1 cellular context compared by ENCODE assay signal in the genomic region with DNA sequence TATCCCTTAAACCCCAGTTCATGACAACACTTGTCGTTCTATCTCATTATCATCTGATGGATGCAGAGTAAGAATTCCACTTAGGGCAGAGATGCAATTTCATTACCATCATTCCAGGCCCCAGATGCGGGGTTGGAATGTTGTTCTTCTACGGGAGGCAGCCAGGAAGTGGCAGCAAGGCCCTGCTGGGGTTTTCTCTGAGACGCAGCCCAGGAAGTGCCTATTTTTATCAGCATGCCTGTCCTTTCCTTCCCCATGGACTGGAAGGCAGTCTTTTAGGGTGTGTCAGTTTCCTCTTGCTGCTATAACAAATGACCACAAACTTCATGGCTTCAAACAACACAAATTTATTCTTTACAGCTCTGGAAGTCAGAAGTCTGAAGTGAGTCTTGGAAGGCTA.
TF ChIP-seq lines count a peak whose summit lies in the region.

No MANE protein-coding gene starts in this region.

TF ChIP-seq in endothelial cell of umbilical vein, 7 proteins besides CTCF, POLR2A, EP300 and RAD21:
- TF ChIP-seq POLR2AphosphoS5 (IDR thresholded peaks at IDR 0.05; ENCODE audit: insufficient read depth, low read depth, low read length) (peak; percentile 26), FOS (IDR thresholded peaks at IDR 0.05; ENCODE audit: borderline replicate concordance, insufficient read depth, low read length) (peak; percentile 9)
- TF ChIP-seq, protein P1, sequence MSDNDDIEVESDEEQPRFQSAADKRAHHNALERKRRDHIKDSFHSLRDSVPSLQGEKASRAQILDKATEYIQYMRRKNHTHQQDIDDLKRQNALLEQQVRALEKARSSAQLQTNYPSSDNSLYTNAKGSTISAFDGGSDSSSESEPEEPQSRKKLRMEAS (IDR thresholded peaks at IDR 0.05; ENCODE audit: insufficient read depth, insufficient read length): no peak
TF ChIP-seq in endothelial cell of umbilical vein: peak in this region for 2.
